ENCODE assay signal across 11 cellular contexts in the genomic region with DNA sequence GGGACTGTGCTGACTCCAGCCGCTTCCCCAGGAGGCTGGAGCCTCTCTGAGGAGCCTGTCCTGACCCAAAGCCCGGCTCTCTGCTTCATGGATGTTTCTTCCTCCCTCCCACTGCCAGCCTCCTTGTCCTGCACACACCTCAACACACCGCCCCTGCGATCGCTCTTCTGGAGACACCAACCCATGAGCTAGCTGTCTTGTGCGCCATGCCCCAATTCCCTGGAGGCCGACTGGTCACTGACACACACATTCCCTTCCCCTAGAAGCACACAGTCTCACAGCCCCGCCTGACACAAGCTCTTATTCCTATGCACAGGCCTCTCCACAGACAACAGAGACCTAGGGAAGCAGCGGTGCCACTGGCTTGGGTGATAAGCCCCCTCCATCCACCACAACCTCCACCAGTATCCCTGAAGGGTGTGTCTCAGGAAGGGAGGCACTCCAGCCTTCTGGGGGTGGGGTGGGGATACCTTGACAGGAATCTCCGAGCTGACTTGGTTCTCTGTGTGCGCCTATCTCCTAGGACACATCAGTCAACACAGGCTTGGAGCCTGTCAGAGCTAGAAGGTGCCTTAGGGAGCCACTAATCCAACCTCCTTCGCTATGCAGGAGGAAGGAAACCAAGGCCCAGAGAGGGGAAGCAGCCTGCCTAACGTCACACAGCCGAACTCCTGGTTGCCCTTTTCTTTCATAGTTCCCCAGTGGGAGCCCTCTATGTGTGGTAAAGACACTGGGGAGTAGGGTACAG. TPM values are rescaled to one million over a fixed set of nuclear protein-coding genes. Genes with fewer than 3 reads are reported as not detected.
DNase-seq lines count a peak whose midpoint lies in the region; ATAC-seq, FAIRE-seq and TF ChIP-seq lines count a peak whose summit lies in the region.
"Had no signal": no experiment of that assay in that cellular context is flagged by ENCODE, and none has a peak within 500 bp of the region (broad histone marks: within the 10 kb centered on the region; RNA-seq: fewer than 3 reads in every experiment).

No MANE protein-coding gene starts in this region.

- H3K9ac ChIP-seq in rectal smooth muscle tissue (ENCODE audit: low read length), result peak overlapping the region; percentile 8

- H3K9me3 Mint-ChIP-seq in CD4-positive, alpha-beta memory T cell, result no peaks in the 10 kb centered on the region

- H3K27ac ChIP-seq in CD4-positive, alpha-beta memory T cell (ENCODE audit: low read depth, low read length), result no peak overlapping the region
- peak overlapping the region; percentile 97 for H3K27ac ChIP-seq in left ventricle myocardium inferior (replicated peaks)
- peak overlapping the region; percentile 84 for H3K27ac ChIP-seq in rectal smooth muscle tissue (ENCODE audit: low read depth, low read length)
- H3K27ac ChIP-seq: SK-N-MC had no signal

- no peak for FAIRE-seq in frontal cortex (lab: Jason Lieb, UNC)
- FAIRE-seq: G401.6 had no signal

- DNase-seq in CD4-positive, alpha-beta memory T cell, result no peak
- DNase-seq in T-helper 17 cell (no peak), left ventricle myocardium inferior (peak; percentile 36), SIG-M5 (lab: John Stamatoyannopoulos, UW) (no peak), frontal cortex (ENCODE audit: low spot score in 2 of 2) (no peak), dermis blood vessel endothelial cell (no peak)
- DNase-seq in stimulated activated naive CD8-positive, alpha-beta T cell treated with anti-CD3 and anti-CD28 coated beads, Interleukin-15, Interleukin-2, amounts not matched to agents 100 U/mL and 50 U/mL, for 24 hours, result no peak
- DNase-seq: activated naive CD4-positive, alpha-beta T cell had no signal

- intact Hi-C loops in CD4-positive, alpha-beta memory T cell (cut with micrococcal nuclease), result no loop called here
- intact Hi-C loops in left ventricle myocardium inferior (cut with micrococcal nuclease), result no loop called here

- H3K36me3 ChIP-seq in CD4-positive, alpha-beta memory T cell (ENCODE audit: insufficient read depth, low read length), result no peaks in the 10 kb centered on the region
- H3K36me3 ChIP-seq in left ventricle myocardium inferior (no peaks in the 10 kb centered on the region), rectal smooth muscle tissue (ENCODE audit: control insufficient read depth, insufficient read depth, low read length) (no peaks in the 10 kb centered on the region)

- H3K4me1 Mint-ChIP-seq in CD4-positive, alpha-beta memory T cell, result peaks cover 17 to 48% (median 29%) of the 10 kb centered on the region in 4 donors
- peaks cover 35% of the 10 kb centered on the region for H3K4me1 Mint-ChIP-seq in T-helper 17 cell

- CTCF ChIA-PET in CD4-positive, alpha-beta memory T cell (lab: Charles Lee; ENCODE audit: partially characterized antibody), result interaction anchor here (0.9 to 9.7 kb wide), 2 partner anchors 16 to 23 kb away, joined by 3 to 93 read pairs; no protein-coding TSS in a partner anchor

- no peaks in the 10 kb centered on the region for H3K36me3 Mint-ChIP-seq in CD4-positive, alpha-beta memory T cell
- no peaks in the 10 kb centered on the region for H3K36me3 Mint-ChIP-seq in T-helper 17 cell (ENCODE audit: low read depth)

- peak overlapping the region in 4 of 7 donors; percentile 9 to 88 (median 72) for H3K27ac Mint-ChIP-seq in CD4-positive, alpha-beta memory T cell
- peak overlapping the region; percentile 39 for H3K27ac Mint-ChIP-seq in T-helper 17 cell

- H3K4me3 ChIP-seq in CD4-positive, alpha-beta memory T cell (ENCODE audit: low read length in 2 of 2), result no peak overlapping the region
- peak overlapping the region; percentile 33 for H3K4me3 ChIP-seq in left ventricle myocardium inferior
- H3K4me3 ChIP-seq in rectal smooth muscle tissue (ENCODE audit: low read length), result peak overlapping the region; percentile 10
- H3K4me3 ChIP-seq: SK-N-MC had no signal

- H3K9me3 ChIP-seq in CD4-positive, alpha-beta memory T cell (ENCODE audit: control insufficient read depth in 1 of 2, low read length in 2 of 2), result no peaks in the 10 kb centered on the region
- H3K9me3 ChIP-seq in T-helper 17 cell (ENCODE audit: control insufficient read depth, low read length, poor library complexity, severe bottlenecking) (no peaks in the 10 kb centered on the region), left ventricle myocardium inferior (replicated peaks) (no peaks in the 10 kb centered on the region)

- H3K27me3 ChIP-seq in CD4-positive, alpha-beta memory T cell (ENCODE audit: insufficient read depth, low read length), result no peaks in the 10 kb centered on the region
- no peaks in the 10 kb centered on the region for H3K27me3 ChIP-seq in left ventricle myocardium inferior (ENCODE audit: low read depth)
- no peaks in the 10 kb centered on the region for H3K27me3 ChIP-seq in rectal smooth muscle tissue (ENCODE audit: control insufficient read depth, insufficient read depth, low read length)

- no peak for TF ChIP-seq CTCF in left ventricle myocardium inferior (IDR thresholded peaks at IDR 0.05; ENCODE audit: borderline replicate concordance)

- H3K4me1 ChIP-seq in CD4-positive, alpha-beta memory T cell (ENCODE audit: insufficient read depth, low read length), result peaks cover 8% of the 10 kb centered on the region
- H3K4me1 ChIP-seq in left ventricle myocardium inferior (peaks cover 97% of the 10 kb centered on the region), rectal smooth muscle tissue (ENCODE audit: control insufficient read depth, insufficient read depth, low read length) (peaks cover 67% of the 10 kb centered on the region)

- no peak overlapping the region for H3K4me3 Mint-ChIP-seq in CD4-positive, alpha-beta memory T cell
- no peak overlapping the region for H3K4me3 Mint-ChIP-seq in T-helper 17 cell

- ATAC-seq in T-helper 17 cell, result no peak
- ATAC-seq in stimulated activated naive CD8-positive, alpha-beta T cell treated with anti-CD3 and anti-CD28 coated beads, Interleukin-15, Interleukin-2, amounts not matched to agents 100 U/mL and 50 U/mL, for 24 hours, result no peak

- H3K27me3 Mint-ChIP-seq in CD4-positive, alpha-beta memory T cell, result peaks cover 0 to 4% of the 10 kb centered on the region in 2 donors
- peaks cover 10% of the 10 kb centered on the region for H3K27me3 Mint-ChIP-seq in T-helper 17 cell

- POLR2A ChIA-PET in CD4-positive, alpha-beta memory T cell (lab: Charles Lee; ENCODE audit: partially characterized antibody), result no interaction called here

RNA-seq across cellular contexts. Expression of a gene that starts 31.1 kb away (rescaled TPM):
- total RNA-seq in CD4-positive, alpha-beta memory T cell, result 10 to 100 TPM; 18.4 to 19.2 TPM
- 1 to 10 TPM in 1 of 2 donors, under 1 TPM in 1; 0.02 to 1.7 TPM for polyA plus RNA-seq in CD4-positive, alpha-beta memory T cell
- total RNA-seq in T-helper 17 cell, result 10 to 100 TPM; 15.9 to 18.7 TPM
- 40.1 TPM for total RNA-seq in left ventricle myocardium inferior
- 10.6 TPM for total RNA-seq in frontal cortex
- 7.1 and 16.0 TPM in 2 replicates for total RNA-seq in dermis blood vessel endothelial cell

Comparison
In these comparisons a context has a peak if more than half of its experiments do, and no peak if none do; other contexts are left out.
1. H3K4me3 ChIP-seq: peak in left ventricle myocardium inferior (single experiment) and rectal smooth muscle tissue (single experiment); none in CD4-positive, alpha-beta memory T cell (0 of 2).